Comparison of ENCODE assay signal across 9 cellular contexts in genomic region chr11:62732830-62733229, GRCh38. TPM values are rescaled to one million over a fixed set of nuclear protein-coding genes. Genes with fewer than 3 reads are reported as not detected.
DNase-seq lines count a peak whose midpoint lies in the region; ATAC-seq and TF ChIP-seq lines count a peak whose summit lies in the region.
"Had no signal": no experiment of that assay in that cellular context is flagged by ENCODE, and none has a peak within 500 bp of the region (broad histone marks: within the 10 kb centered on the region; RNA-seq: fewer than 3 reads in every experiment).

No MANE protein-coding gene starts in this region.

- H3K27me3 Mint-ChIP-seq in H9 (ENCODE audit: low read depth) = no peaks in the 10 kb centered on the region
- H3K27me3 Mint-ChIP-seq in activated T-helper 2 cell treated with anti-CD3 and anti-CD28 coated beads, Interferon-gamma antibody, Interleukin-2, Interleukin-4, amounts not matched to agents 10 μg/mL and 5 μg/mL and 100 μg/mL, durations not matched to agents 14 hours and 24 hours and 36 hours (ENCODE audit: low read depth) = no peaks in the 10 kb centered on the region

- H4K91ac ChIP-seq in H9 (ENCODE audit: insufficient read length, low read depth, low read length) = no peak overlapping the region

- TF ChIP-seq CTCF in H9 (conservative IDR thresholded peaks at IDR 0.05) = peak; percentile 53; the same call in 2 of the 3 replicates
- peak in 2 of 6 experiments; percentile 7 to 13 for TF ChIP-seq CTCF in Peyer's patch (IDR thresholded peaks at IDR 0.05)

- peaks cover 0 to 61% (median 0%) of the 10 kb centered on the region in 3 donors for H3K36me3 ChIP-seq in Peyer's patch

- H4K5ac ChIP-seq in H9 (ENCODE audit: insufficient read length, low read depth, low read length) = no peak overlapping the region

- DNase-seq in NCI-H2081 (lab: John Stamatoyannopoulos, UW) (peak; percentile 10 to 16), NCI-H2081 treated with DMSO at 0.1 percent for 48 hours (lab: John Stamatoyannopoulos, UW) (no peak), H9 (no peak), left kidney (ENCODE audit: low read depth, low spot score) (peak; percentile 27), putamen (ENCODE audit: low spot score) (no peak), Peyer's patch (no peak)
- no peak for DNase-seq in activated T-helper 2 cell treated with anti-CD3 and anti-CD28 coated beads, Interferon-gamma antibody, Interleukin-2, Interleukin-4, amounts not matched to agents 10 μg/mL and 5 μg/mL and 100 μg/mL, durations not matched to agents 14 hours and 24 hours and 36 hours (ENCODE audit: low spot score)

- H4K8ac ChIP-seq in H9 (replicated peaks; ENCODE audit: insufficient read length, low read depth, low read length) = no peak overlapping the region

- H3K4me1 ChIP-seq in H9 (ENCODE audit: insufficient read depth, low read length) = no peaks in the 10 kb centered on the region
- peaks cover 0 to 31% (median 3%) of the 10 kb centered on the region in 4 donors for H3K4me1 ChIP-seq in Peyer's patch

- H2BK5ac ChIP-seq in H9 (ENCODE audit: insufficient read length, low read length) = no peak overlapping the region

- H3K79me2 ChIP-seq in H9 (ENCODE audit: insufficient read depth, low read length) = peaks cover 7% of the 10 kb centered on the region; the same call in 1 of the 2 replicates

- no peak for TF ChIP-seq POLR2A in Peyer's patch (IDR thresholded peaks at IDR 0.05)

- H3K4me1 Mint-ChIP-seq in H9 = peaks cover 3 to 9% of the 10 kb centered on the region in 2 experiments
- H3K4me1 Mint-ChIP-seq in activated T-helper 2 cell treated with anti-CD3 and anti-CD28 coated beads, Interferon-gamma antibody, Interleukin-2, Interleukin-4, amounts not matched to agents 10 μg/mL and 5 μg/mL and 100 μg/mL, durations not matched to agents 14 hours and 24 hours and 36 hours (ENCODE audit: low read depth) = peaks cover 10% of the 10 kb centered on the region

- H3K4me3 Mint-ChIP-seq in H9 = no peak overlapping the region
- no peak overlapping the region for H3K4me3 Mint-ChIP-seq in activated T-helper 2 cell treated with anti-CD3 and anti-CD28 coated beads, Interferon-gamma antibody, Interleukin-2, Interleukin-4, amounts not matched to agents 10 μg/mL and 5 μg/mL and 100 μg/mL, durations not matched to agents 14 hours and 24 hours and 36 hours (ENCODE audit: low read depth)
- H3K4me3 Mint-ChIP-seq: mesothelial cell of epicardium had no signal

- no peak overlapping the region for H3K14ac ChIP-seq in H9 (ENCODE audit: insufficient read depth, low read length)

- no peak overlapping the region for H3K23ac ChIP-seq in H9 (ENCODE audit: insufficient read length, low read depth, low read length)

- H3K9me3 Mint-ChIP-seq in H9 = no peaks in the 10 kb centered on the region
- no peaks in the 10 kb centered on the region for H3K9me3 Mint-ChIP-seq in activated T-helper 2 cell treated with anti-CD3 and anti-CD28 coated beads, Interferon-gamma antibody, Interleukin-2, Interleukin-4, amounts not matched to agents 10 μg/mL and 5 μg/mL and 100 μg/mL, durations not matched to agents 14 hours and 24 hours and 36 hours
- H3K9me3 Mint-ChIP-seq: mesothelial cell of epicardium had no signal

- H3K9me3 ChIP-seq in H9 (ENCODE audit: control insufficient read depth, low read depth, low read length) (no peaks in the 10 kb centered on the region), Peyer's patch (no peaks in the 10 kb centered on the region)

- intact Hi-C loops in activated T-helper 2 cell treated with anti-CD3 and anti-CD28 coated beads, Interferon-gamma antibody, Interleukin-2, Interleukin-4, amounts not matched to agents 10 μg/mL and 5 μg/mL and 100 μg/mL, durations not matched to agents 14 hours and 24 hours and 36 hours (cut with micrococcal nuclease) = no loop called here

- WGBS in H9 (ENCODE audit: extremely low coverage, insufficient read length, low lambda C conversion rate) = no CpG with 5 or more reads among the region's 2 CpGs

- no peaks in the 10 kb centered on the region for H4K20me1 ChIP-seq in H9 (ENCODE audit: control insufficient read depth, insufficient read depth, insufficient read length)

- no peak overlapping the region for H3K4me3 ChIP-seq in Peyer's patch

- no peak overlapping the region for H2BK12ac ChIP-seq in H9 (ENCODE audit: insufficient read length, low read depth, low read length)

- no peaks in the 10 kb centered on the region for H3K79me1 ChIP-seq in H9 (ENCODE audit: insufficient read depth, low read depth, low read length, poor library complexity, severe bottlenecking)

- no peak overlapping the region for H2BK120ac ChIP-seq in H9 (ENCODE audit: low read depth, low read length, poor library complexity, severe bottlenecking)

- no peak overlapping the region for H3K9ac ChIP-seq in H9 (ENCODE audit: extremely low read depth, insufficient read length, low read length)

- H3K23me2 ChIP-seq in H9 (ENCODE audit: insufficient read length, low read depth, low read length, poor library complexity, severe bottlenecking) = peaks cover 11% of the 10 kb centered on the region

- H2AK5ac ChIP-seq in H9 (ENCODE audit: insufficient read length, low read length) = no peak overlapping the region

- H3K27ac ChIP-seq in H9 (ENCODE audit: insufficient read length, low read depth, low read length) (no peak overlapping the region), Peyer's patch (no peak overlapping the region)

- ATAC-seq in HG02610 (IDR thresholded peaks at IDR 0.05; ENCODE audit: unreplicated experiment) = no peak

- no peak overlapping the region for H3K18ac ChIP-seq in H9 (ENCODE audit: insufficient read length, low read depth, low read length)

- H2BK15ac ChIP-seq in H9 (ENCODE audit: low read depth, low read length) = no peak overlapping the region

- H3K36me3 Mint-ChIP-seq in H9 (ENCODE audit: insufficient read depth in 1 of 3, low read depth in 3 of 3) = peaks cover 13 to 41% (median 31%) of the 10 kb centered on the region in 3 experiments; a peak in 6 of 7 replicates
- peaks cover 43% of the 10 kb centered on the region for H3K36me3 Mint-ChIP-seq in activated T-helper 2 cell treated with anti-CD3 and anti-CD28 coated beads, Interferon-gamma antibody, Interleukin-2, Interleukin-4, amounts not matched to agents 10 μg/mL and 5 μg/mL and 100 μg/mL, durations not matched to agents 14 hours and 24 hours and 36 hours (ENCODE audit: low read depth)

- H2AFZ ChIP-seq in H9 (ENCODE audit: low read length) = no peak overlapping the region

- no peaks in the 10 kb centered on the region for H3K27me3 ChIP-seq in H9 (ENCODE audit: insufficient read depth, low read length)
- no peaks in the 10 kb centered on the region for H3K27me3 ChIP-seq in Peyer's patch

- no peak overlapping the region for H3K4ac ChIP-seq in H9 (ENCODE audit: low read depth, low read length)

- H3K4me2 ChIP-seq in H9 (ENCODE audit: insufficient read depth, insufficient read length, low read length) = no peak overlapping the region

- H2BK20ac ChIP-seq in H9 (ENCODE audit: low read depth, low read length, poor library complexity, severe bottlenecking) = no peak overlapping the region

- H3T11ph ChIP-seq in H9 (ENCODE audit: low read length) = no peak overlapping the region

- no peak overlapping the region for H3K27ac Mint-ChIP-seq in H9
- H3K27ac Mint-ChIP-seq in activated T-helper 2 cell treated with anti-CD3 and anti-CD28 coated beads, Interferon-gamma antibody, Interleukin-2, Interleukin-4, amounts not matched to agents 10 μg/mL and 5 μg/mL and 100 μg/mL, durations not matched to agents 14 hours and 24 hours and 36 hours = peak overlapping the region; percentile 6
- H3K27ac Mint-ChIP-seq: mesothelial cell of epicardium had no signal

- no peak overlapping the region for H3K56ac ChIP-seq in H9 (ENCODE audit: insufficient read length, low read depth, low read length)

RNA-seq across cellular contexts. Expression of gene TTC9C, which starts 4.5 kb away (rescaled TPM):
- total RNA-seq in H9 (2021) (31.6 and 33.4 TPM in 2 replicates), Peyer's patch (10 to 100 TPM; 16.5 to 30.5 (median 22.9) TPM)
- total RNA-seq in activated T-helper 2 cell treated with anti-CD3 and anti-CD28 coated beads, Interferon-gamma antibody, Interleukin-2, Interleukin-4, amounts not matched to agents 10 μg/mL and 5 μg/mL and 100 μg/mL, durations not matched to agents 14 hours and 24 hours and 36 hours = 35.4 and 39.4 TPM in 2 replicates

RNA-seq across cellular contexts. Expression of gene HNRNPUL2, which starts 5.6 kb away (rescaled TPM):
- 40.6 and 43.5 TPM in 2 replicates for total RNA-seq in H9 (2021)
- 62.6 and 63.5 TPM in 2 replicates for total RNA-seq in activated T-helper 2 cell treated with anti-CD3 and anti-CD28 coated beads, Interferon-gamma antibody, Interleukin-2, Interleukin-4, amounts not matched to agents 10 μg/mL and 5 μg/mL and 100 μg/mL, durations not matched to agents 14 hours and 24 hours and 36 hours
- total RNA-seq in Peyer's patch = 10 to 100 TPM; 38.7 to 68.8 (median 50.3) TPM

RNA-seq across cellular contexts. Expression of gene ZBTB3, which starts 21.1 kb away (rescaled TPM):
- total RNA-seq in H9 (2021) (39.7 and 43.4 TPM in 2 replicates), Peyer's patch (10 to 100 TPM in 2 of 4 donors, 1 to 10 TPM in 2; 5.0 to 22.0 (median 9.2) TPM)
- total RNA-seq in activated T-helper 2 cell treated with anti-CD3 and anti-CD28 coated beads, Interferon-gamma antibody, Interleukin-2, Interleukin-4, amounts not matched to agents 10 μg/mL and 5 μg/mL and 100 μg/mL, durations not matched to agents 14 hours and 24 hours and 36 hours = 7.3 and 9.3 TPM in 2 replicates

RNA-seq across cellular contexts. Expression of gene GNG3, which starts 25.4 kb away (rescaled TPM):
- 3.2 and 3.4 TPM in 2 replicates for total RNA-seq in H9 (2021)
- total RNA-seq in activated T-helper 2 cell treated with anti-CD3 and anti-CD28 coated beads, Interferon-gamma antibody, Interleukin-2, Interleukin-4, amounts not matched to agents 10 μg/mL and 5 μg/mL and 100 μg/mL, durations not matched to agents 14 hours and 24 hours and 36 hours = not detected in 2 replicates
- total RNA-seq in Peyer's patch = not detected

RNA-seq across cellular contexts. Expression of gene BSCL2, which starts 25.6 kb away (rescaled TPM):
- total RNA-seq in H9 (2021) (68.4 and 77.4 TPM in 2 replicates), Peyer's patch (10 to 100 TPM; 51.5 to 71.2 (median 61.3) TPM)
- total RNA-seq in activated T-helper 2 cell treated with anti-CD3 and anti-CD28 coated beads, Interferon-gamma antibody, Interleukin-2, Interleukin-4, amounts not matched to agents 10 μg/mL and 5 μg/mL and 100 μg/mL, durations not matched to agents 14 hours and 24 hours and 36 hours = 28.7 and 32.8 TPM in 2 replicates

Comparison
In these comparisons a context has a peak if more than half of its experiments do, and no peak if none do; other contexts are left out.
1. DNase-seq: peak in NCI-H2081 (2 of 2) and left kidney (single experiment); none in NCI-H2081 treated with DMSO at 0.1 percent for 48 hours (single experiment), H9 (single experiment), activated T-helper 2 cell treated with anti-CD3 and anti-CD28 coated beads, Interferon-gamma antibody, Interleukin-2, Interleukin-4, amounts not matched to agents 10 μg/mL and 5 μg/mL and 100 μg/mL, durations not matched to agents 14 hours and 24 hours and 36 hours (single experiment), putamen (single experiment) and Peyer's patch (0 of 3).